In the genomic region with DNA sequence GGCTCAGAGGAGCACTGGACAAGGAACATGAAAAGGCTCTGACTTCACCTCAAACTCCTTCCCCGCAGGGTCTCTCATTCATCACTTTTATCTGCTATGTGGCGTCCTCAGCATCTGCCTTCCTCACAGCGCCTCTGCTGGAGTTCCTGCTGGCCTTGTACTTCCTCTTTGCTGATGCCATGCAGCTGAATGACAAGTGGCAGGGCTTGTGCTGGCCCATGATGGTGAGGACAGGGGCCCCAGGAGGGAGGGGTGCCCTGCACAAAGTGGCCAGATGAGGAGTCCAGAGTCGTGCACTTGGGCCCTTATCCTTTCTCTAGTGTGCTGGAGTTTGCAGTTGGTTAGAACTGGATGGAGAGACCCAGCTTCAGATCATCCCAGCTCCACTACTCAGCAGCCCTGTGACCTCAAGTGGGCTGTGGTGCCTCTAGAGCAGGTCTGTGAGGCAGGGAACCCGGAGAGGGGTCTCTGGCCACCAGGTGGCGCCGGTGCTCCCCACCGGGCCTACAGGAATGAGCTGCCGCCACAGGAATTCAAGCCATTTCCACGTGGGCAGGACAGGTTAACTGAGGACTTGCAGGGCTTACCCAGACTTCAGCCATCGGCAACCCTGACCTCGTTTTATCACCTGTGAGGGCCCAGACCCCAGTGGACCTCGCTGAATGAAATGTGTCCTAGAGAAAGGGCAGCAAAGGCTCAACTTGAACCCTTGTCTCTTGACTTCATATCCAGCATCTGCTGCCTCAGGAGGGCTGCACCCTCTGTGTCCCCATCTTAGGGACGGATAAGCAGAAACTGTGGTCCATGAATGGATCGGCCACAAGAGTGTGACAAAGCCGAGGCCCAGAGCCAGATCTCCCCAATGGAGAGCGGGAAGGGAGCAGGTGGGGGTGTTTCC, we compare ENCODE assay signal across 8 cellular contexts. TPM values are rescaled to one million over a fixed set of nuclear protein-coding genes. Genes with fewer than 3 reads are reported as not detected.
DNase-seq lines count a peak whose midpoint lies in the region; ATAC-seq and TF ChIP-seq lines count a peak whose summit lies in the region.

No MANE protein-coding gene starts in this region.

- TF ChIP-seq CTCF in colonic mucosa (IDR thresholded peaks at IDR 0.05) (peak; percentile 84), left lung (IDR thresholded peaks at IDR 0.05) (peak; percentile 88 to 93)

- H3K27ac ChIP-seq in colonic mucosa (no peak overlapping the region), left lung (peak overlapping the region in 1 of 2 donors; percentile 15)

- H3K4me1 ChIP-seq in colonic mucosa (no peaks in the 10 kb centered on the region), left lung (peaks cover 9 to 44% of the 10 kb centered on the region in 2 donors)

- DNase-seq in EH (ENCODE audit: low read depth): peak; percentile 88
- DNase-seq in NCI-H460 (ENCODE audit: extremely low read depth, low read depth): peak; percentile 79
- peak; percentile 93 for DNase-seq in activated CD4-positive, alpha-beta T cell treated with anti-CD3 and anti-CD28 coated beads for 48 hours
- DNase-seq in colonic mucosa: peak; percentile 87
- DNase-seq in left lung: peak; percentile 88 to 96
- DNase-seq in stimulated activated CD4-positive, alpha-beta T cell treated with anti-CD3 and anti-CD28 coated beads, Interleukin-4, amount 100 ng/mL, for 4 hours: peak; percentile 78 to 87

- H3K9me3 ChIP-seq in colonic mucosa (no peaks in the 10 kb centered on the region), left lung (no peaks in the 10 kb centered on the region)

- intact Hi-C loops in colonic mucosa (cut with DNase I) (loop anchor here (5.0 kb wide), 2 partner anchors 119 to 259 kb away; no protein-coding TSS in a partner anchor), left lung (cut with DNase I) (loop anchor here in 1 of 2 donors (10.0 kb wide), 1 partner anchor 124 kb away; no protein-coding TSS in a partner anchor)

- H3K4me3 ChIP-seq in colonic mucosa (no peak overlapping the region), left lung (no peak overlapping the region)

- H3K9ac ChIP-seq in colonic mucosa (ENCODE audit: low read depth in 2 of 2, low read length in 2 of 2): no peak overlapping the region

- H3K36me3 ChIP-seq in colonic mucosa (no peaks in the 10 kb centered on the region), left lung (peaks cover 0 to 51% of the 10 kb centered on the region in 2 donors)

- ATAC-seq in HG02798 (IDR thresholded peaks at IDR 0.05; ENCODE audit: poor library complexity, unreplicated experiment): peak; percentile 42
- peak; percentile 75 for ATAC-seq in left lung
- ATAC-seq in HG03571 (IDR thresholded peaks at IDR 0.05; ENCODE audit: unreplicated experiment): no peak

- peaks cover 20% of the 10 kb centered on the region for H3K27me3 ChIP-seq in colonic mucosa
- peaks cover 0 to 13% of the 10 kb centered on the region in 2 donors for H3K27me3 ChIP-seq in left lung

RNA-seq across cellular contexts. Expression of gene CMTM3, which starts 4.0 kb away (rescaled TPM):
- 35.6 and 35.7 TPM in 2 replicates for total RNA-seq in NCI-H460 (2014; rRNA removed; shearing (Covaris generic))
- polyA plus RNA-seq in NCI-H460 (2014; cell fraction: nucleus; rRNA removed): 25.0 and 58.5 TPM in 2 replicates
- total RNA-seq in colonic mucosa (1 to 10 TPM; 4.0 to 7.9 TPM), left lung (10 to 100 TPM; 42.6 to 51.5 TPM)

RNA-seq across cellular contexts. Expression of gene CMTM2, which starts 29.2 kb away (rescaled TPM):
- not detected in 2 replicates for total RNA-seq in NCI-H460 (2014; rRNA removed; shearing (Covaris generic))
- polyA plus RNA-seq in NCI-H460 (2014; cell fraction: nucleus; rRNA removed): 0.13 TPM in 1 of 2 replicates, not detected in the other
- total RNA-seq in colonic mucosa (not detected), left lung (1 to 10 TPM in 1 of 2 donors, under 1 TPM in 1; 0.52 to 5.4 TPM)

RNA-seq across cellular contexts. Expression of gene CMTM1, which starts 42.3 kb away (rescaled TPM):
- 1.7 and 3.2 TPM in 2 replicates for total RNA-seq in NCI-H460 (2014; rRNA removed; shearing (Covaris generic))
- 0.10 and 2.4 TPM in 2 replicates for polyA plus RNA-seq in NCI-H460 (2014; cell fraction: nucleus; rRNA removed)
- 1 to 10 TPM; 5.1 to 9.4 TPM for total RNA-seq in colonic mucosa
- 10 to 100 TPM in 1 of 2 donors, 1 to 10 TPM in 1; 5.7 to 10.0 TPM for total RNA-seq in left lung

RNA-seq across cellular contexts. Expression of gene CKLF, which starts 56.1 kb away (rescaled TPM):
- total RNA-seq in NCI-H460 (2014; rRNA removed; shearing (Covaris generic)): 162 and 176 TPM in 2 replicates
- polyA plus RNA-seq in NCI-H460 (2014; cell fraction: nucleus; rRNA removed): 136 and 187 TPM in 2 replicates
- total RNA-seq in colonic mucosa (10 to 100 TPM; 41.5 to 58.4 TPM), left lung (10 to 100 TPM; 42.3 to 66.3 TPM)

RNA-seq across cellular contexts. Expression of gene TK2, which starts 58.6 kb away (rescaled TPM):
- total RNA-seq in NCI-H460 (2014; rRNA removed; shearing (Covaris generic)): 18.0 and 25.0 TPM in 2 replicates
- 24.1 and 35.2 TPM in 2 replicates for polyA plus RNA-seq in NCI-H460 (2014; cell fraction: nucleus; rRNA removed)
- total RNA-seq in colonic mucosa (10 to 100 TPM; 11.9 to 17.0 TPM), left lung (10 to 100 TPM; 38.4 to 41.2 TPM)
